Comparison of ENCODE assay signal across 11 cellular contexts in the genomic region with DNA sequence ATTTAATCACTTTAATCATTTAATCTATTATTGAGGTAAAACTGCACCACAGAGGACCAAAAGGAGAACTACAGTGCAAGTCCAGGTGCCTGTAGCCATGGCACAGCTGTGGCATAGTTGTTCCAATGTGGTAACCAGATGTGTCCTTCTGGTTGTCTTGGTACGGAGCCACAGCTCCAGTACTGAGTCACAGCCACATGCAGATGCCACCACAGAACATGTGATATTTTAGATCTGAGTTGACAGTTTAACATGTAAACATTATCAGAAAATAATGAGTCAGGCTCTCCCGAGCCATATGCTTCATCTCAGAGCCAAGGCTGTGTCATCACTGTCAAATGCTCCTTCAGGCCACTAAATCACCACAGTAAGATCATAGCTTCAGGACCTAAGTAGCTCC. TPM values are rescaled to one million over a fixed set of nuclear protein-coding genes. Genes with fewer than 3 reads are reported as not detected.
DNase-seq lines count a peak whose midpoint lies in the region; ATAC-seq and TF ChIP-seq lines count a peak whose summit lies in the region.
"Had no signal": no experiment of that assay in that cellular context is flagged by ENCODE, and none has a peak within 500 bp of the region (broad histone marks: within the 10 kb centered on the region; RNA-seq: fewer than 3 reads in every experiment).

No MANE protein-coding gene starts in this region.

- H3F3A ChIP-seq in PC-3 (ENCODE audit: low read length, unreplicated experiment) = no peaks in the 10 kb centered on the region
- no peaks in the 10 kb centered on the region for H3F3A ChIP-seq in GM23338 (replicated peaks; ENCODE audit: low read depth)

- in situ Hi-C loops in GM13977 (cut with MboI; ENCODE audit: low pct_unique_long_range_greater_than_20kb, low sequenced_read_pairs, unreplicated experiment) = no loop called here

- H3K27ac ChIP-seq in PC-3 (ENCODE audit: low read length) (no peak overlapping the region), GM23338 (ENCODE audit: low read depth) (no peak overlapping the region)
- H3K27ac ChIP-seq: parathyroid adenoma had no signal

- POLR2A ChIA-PET in PC-3 (lab: Charles Lee; ENCODE audit: unreplicated experiment) = no interaction called here

- H3K27me3 Mint-ChIP-seq in GM23338 (ENCODE audit: insufficient read depth, low read depth, poor library complexity) = no peaks in the 10 kb centered on the region
- H3K27me3 Mint-ChIP-seq: activated CD4-positive, alpha-beta T cell treated with anti-CD3 and anti-CD28 coated beads, Interleukin-2, amount 10 ng/mL, durations not matched to agents 7 days and 5 days had no signal

- H3K4me3 ChIP-seq in PC-3 (ENCODE audit: low read length) (no peak overlapping the region), GM23338 (no peak overlapping the region)

- no peaks in the 10 kb centered on the region for H4K20me1 ChIP-seq in PC-3 (ENCODE audit: low read length)
- H4K20me1 ChIP-seq in GM23338 (replicated peaks; ENCODE audit: insufficient read depth) = no peaks in the 10 kb centered on the region

- H3K9me3 ChIP-seq in PC-3 (ENCODE audit: low read length) = no peaks in the 10 kb centered on the region

- no peaks in the 10 kb centered on the region for H3K36me3 Mint-ChIP-seq in GM23338 (ENCODE audit: low read depth)
- H3K36me3 Mint-ChIP-seq: brain had no signal

- TF ChIP-seq CTCF in PC-3 (conservative IDR thresholded peaks at IDR 0.05; ENCODE audit: low read depth, low read length) = no peak
- no peak for TF ChIP-seq CTCF in GM23338 (conservative IDR thresholded peaks at IDR 0.05; ENCODE audit: low read depth in 2 of 2)
- no peak for TF ChIP-seq CTCF in GM13977 (IDR thresholded peaks at IDR 0.05; ENCODE audit: extremely low read depth, insufficient read depth, missing control alignments)

- H3K27me3 ChIP-seq in PC-3 (ENCODE audit: low read length) = no peaks in the 10 kb centered on the region
- H3K27me3 ChIP-seq in GM23338 (ENCODE audit: insufficient read depth) = no peaks in the 10 kb centered on the region

- no peaks in the 10 kb centered on the region for H3K79me2 ChIP-seq in PC-3 (ENCODE audit: low read length)
- no peaks in the 10 kb centered on the region for H3K79me2 ChIP-seq in GM23338 (replicated peaks; ENCODE audit: insufficient read depth)
- H3K79me2 ChIP-seq: parathyroid adenoma had no signal

- intact Hi-C loops in PC-3 (cut with micrococcal nuclease) = loop anchor here (1.0 kb wide), 1 partner anchor 70 kb away; no protein-coding TSS in a partner anchor

- CTCF ChIA-PET in PC-3 (lab: Charles Lee) = no interaction called here

- H2AFZ ChIP-seq in PC-3 (ENCODE audit: low read length) (no peak overlapping the region), GM23338 (no peak overlapping the region)
- H2AFZ ChIP-seq: parathyroid adenoma had no signal

- DNase-seq in GM03348 (ENCODE audit: low spot score) (peak; percentile 59), HCEC 1CT (peak; percentile 93), PC-3 (peak; percentile 98), hepatic stellate cell (ENCODE audit: low spot score) (peak; percentile 68), OCI-M2 (lab: John Stamatoyannopoulos, UW; ENCODE audit: unreplicated experiment) (no peak), GM23338 (ENCODE audit: low spot score) (no peak), GM13977 (ENCODE audit: low spot score) (no peak), COLO668 (lab: John Stamatoyannopoulos, UW; ENCODE audit: unreplicated experiment) (no peak)
- DNase-seq: activated CD4-positive, alpha-beta T cell treated with anti-CD3 and anti-CD28 coated beads, Interleukin-2, amount 10 ng/mL, durations not matched to agents 7 days and 5 days had no signal

- no peak overlapping the region for H3K9ac ChIP-seq in PC-3 (ENCODE audit: low read length)
- H3K9ac ChIP-seq: parathyroid adenoma had no signal

- no peaks in the 10 kb centered on the region for H3K36me3 ChIP-seq in PC-3 (ENCODE audit: low read depth, low read length)
- no peaks in the 10 kb centered on the region for H3K36me3 ChIP-seq in GM23338 (ENCODE audit: insufficient read depth)

- no peak overlapping the region for H3K27ac Mint-ChIP-seq in GM23338
- H3K27ac Mint-ChIP-seq: activated CD4-positive, alpha-beta T cell treated with anti-CD3 and anti-CD28 coated beads, Interleukin-2, amount 10 ng/mL, durations not matched to agents 7 days and 5 days; brain had no signal

- no TSS peak for BruUV-seq in PC-3 (replicated peaks; lab: Mats Ljungman, UMichigan)

- no peak overlapping the region for H3K4me3 Mint-ChIP-seq in GM23338
- H3K4me3 Mint-ChIP-seq: activated CD4-positive, alpha-beta T cell treated with anti-CD3 and anti-CD28 coated beads, Interleukin-2, amount 10 ng/mL, durations not matched to agents 7 days and 5 days; brain had no signal

- H3K4me1 ChIP-seq in PC-3 (ENCODE audit: insufficient read depth, low read length) (peaks cover 13% of the 10 kb centered on the region), GM23338 (ENCODE audit: insufficient read depth) (no peaks in the 10 kb centered on the region)
- H3K4me1 ChIP-seq: parathyroid adenoma had no signal

- H3K4me1 Mint-ChIP-seq in GM23338 = no peaks in the 10 kb centered on the region; the same call in 1 of the 3 replicates
- H3K4me1 Mint-ChIP-seq: activated CD4-positive, alpha-beta T cell treated with anti-CD3 and anti-CD28 coated beads, Interleukin-2, amount 10 ng/mL, durations not matched to agents 7 days and 5 days; brain had no signal

- H3K4me2 ChIP-seq in PC-3 (ENCODE audit: low read length) (0 out of 2 replicates have a peak overlapping the region, but pooled peaks have one; percentile 23), GM23338 (no peak overlapping the region)

- ATAC-seq in PC-3 (peak; percentile 94), GM23338 (no peak)

- H3K9me2 ChIP-seq in PC-3 (replicated peaks; ENCODE audit: low read length) (no peaks in the 10 kb centered on the region), GM23338 (ENCODE audit: insufficient read depth) (no peaks in the 10 kb centered on the region)

- H3K9me3 Mint-ChIP-seq in GM23338 = no peaks in the 10 kb centered on the region
- H3K9me3 Mint-ChIP-seq: activated CD4-positive, alpha-beta T cell treated with anti-CD3 and anti-CD28 coated beads, Interleukin-2, amount 10 ng/mL, durations not matched to agents 7 days and 5 days had no signal

TF ChIP-seq in GM23338, 12 proteins besides CTCF, POLR2A, EP300 and RAD21 (continues in another document):
- TF ChIP-seq EZH2phosphoT487 (IDR thresholded peaks at IDR 0.05; ENCODE audit: unreplicated experiment) (no peak), JUNB (IDR thresholded peaks at IDR 0.05; ENCODE audit: unreplicated experiment) (no peak), CREB1 (CRISPR knock-in tag; IDR thresholded peaks at IDR 0.05; ENCODE audit: low read depth) (no peak), ZNF114 (CRISPR knock-in tag; IDR thresholded peaks at IDR 0.05) (no peak), ZNF331 (CRISPR knock-in tag; IDR thresholded peaks at IDR 0.05; ENCODE audit: low read depth) (no peak), STAT1 (IDR thresholded peaks at IDR 0.05; ENCODE audit: unreplicated experiment) (no peak), NANOG (IDR thresholded peaks at IDR 0.05; ENCODE audit: borderline replicate concordance) (no peak)
- TF ChIP-seq, protein P1, sequence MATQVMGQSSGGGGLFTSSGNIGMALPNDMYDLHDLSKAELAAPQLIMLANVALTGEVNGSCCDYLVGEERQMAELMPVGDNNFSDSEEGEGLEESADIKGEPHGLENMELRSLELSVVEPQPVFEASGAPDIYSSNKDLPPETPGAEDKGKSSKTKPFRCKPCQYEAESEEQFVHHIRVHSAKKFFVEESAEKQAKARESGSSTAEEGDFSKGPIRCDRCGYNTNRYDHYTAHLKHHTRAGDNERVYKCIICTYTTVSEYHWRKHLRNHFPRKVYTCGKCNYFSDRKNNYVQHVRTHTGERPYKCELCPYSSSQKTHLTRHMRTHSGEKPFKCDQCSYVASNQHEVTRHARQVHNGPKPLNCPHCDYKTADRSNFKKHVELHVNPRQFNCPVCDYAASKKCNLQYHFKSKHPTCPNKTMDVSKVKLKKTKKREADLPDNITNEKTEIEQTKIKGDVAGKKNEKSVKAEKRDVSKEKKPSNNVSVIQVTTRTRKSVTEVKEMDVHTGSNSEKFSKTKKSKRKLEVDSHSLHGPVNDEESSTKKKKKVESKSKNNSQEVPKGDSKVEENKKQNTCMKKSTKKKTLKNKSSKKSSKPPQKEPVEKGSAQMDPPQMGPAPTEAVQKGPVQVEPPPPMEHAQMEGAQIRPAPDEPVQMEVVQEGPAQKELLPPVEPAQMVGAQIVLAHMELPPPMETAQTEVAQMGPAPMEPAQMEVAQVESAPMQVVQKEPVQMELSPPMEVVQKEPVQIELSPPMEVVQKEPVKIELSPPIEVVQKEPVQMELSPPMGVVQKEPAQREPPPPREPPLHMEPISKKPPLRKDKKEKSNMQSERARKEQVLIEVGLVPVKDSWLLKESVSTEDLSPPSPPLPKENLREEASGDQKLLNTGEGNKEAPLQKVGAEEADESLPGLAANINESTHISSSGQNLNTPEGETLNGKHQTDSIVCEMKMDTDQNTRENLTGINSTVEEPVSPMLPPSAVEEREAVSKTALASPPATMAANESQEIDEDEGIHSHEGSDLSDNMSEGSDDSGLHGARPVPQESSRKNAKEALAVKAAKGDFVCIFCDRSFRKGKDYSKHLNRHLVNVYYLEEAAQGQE (IDR thresholded peaks at IDR 0.05; ENCODE audit: unreplicated experiment) = no peak
- TF ChIP-seq, protein P2, sequence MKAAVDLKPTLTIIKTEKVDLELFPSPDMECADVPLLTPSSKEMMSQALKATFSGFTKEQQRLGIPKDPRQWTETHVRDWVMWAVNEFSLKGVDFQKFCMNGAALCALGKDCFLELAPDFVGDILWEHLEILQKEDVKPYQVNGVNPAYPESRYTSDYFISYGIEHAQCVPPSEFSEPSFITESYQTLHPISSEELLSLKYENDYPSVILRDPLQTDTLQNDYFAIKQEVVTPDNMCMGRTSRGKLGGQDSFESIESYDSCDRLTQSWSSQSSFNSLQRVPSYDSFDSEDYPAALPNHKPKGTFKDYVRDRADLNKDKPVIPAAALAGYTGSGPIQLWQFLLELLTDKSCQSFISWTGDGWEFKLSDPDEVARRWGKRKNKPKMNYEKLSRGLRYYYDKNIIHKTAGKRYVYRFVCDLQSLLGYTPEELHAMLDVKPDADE (IDR thresholded peaks at IDR 0.05) = no peak

RNA-seq across cellular contexts. Expression of a gene that starts 56.4 kb away (rescaled TPM):
- 0.15 and 0.29 TPM in 2 replicates for total RNA-seq in PC-3 (2014; rRNA removed)
- total RNA-seq in GM23338 (2014; rRNA removed; shearing (Covaris generic)) = 0.43 and 2.2 TPM in 2 replicates
- polyA plus RNA-seq in GM23338 (2016; fragmentation: Nextera tagmentation; extraction: Ambion mirVana) = 2.0 and 2.6 TPM in 2 replicates
- total RNA-seq: activated CD4-positive, alpha-beta T cell treated with anti-CD3 and anti-CD28 coated beads, Interleukin-2, amount 10 ng/mL, durations not matched to agents 7 days and 5 days had no signal

Comparison
In these comparisons a context has a peak if more than half of its experiments do, and no peak if none do; other contexts are left out.
1. DNase-seq: peak in GM03348 (single experiment), HCEC 1CT (single experiment), PC-3 (single experiment) and hepatic stellate cell (single experiment); none in OCI-M2 (single experiment), GM23338 (single experiment), GM13977 (single experiment) and COLO668 (single experiment).